In genomic region chr7:76292206-76292573, GRCh38 we compare ENCODE assay signal across 8 cellular contexts. TPM values are rescaled to one million over a fixed set of nuclear protein-coding genes. Genes with fewer than 3 reads are reported as not detected.
DNase-seq lines count a peak whose midpoint lies in the region; ATAC-seq and TF ChIP-seq lines count a peak whose summit lies in the region.

No MANE protein-coding gene starts in this region.

- H3K4me3 ChIP-seq in ascending aorta: peak overlapping the region; percentile 24 to 59
- peak overlapping the region; percentile 25 to 41 (median 27) for H3K4me3 ChIP-seq in right lobe of liver
- no peak overlapping the region for H3K4me3 ChIP-seq in H7 (ENCODE audit: insufficient read depth, low read depth, low read length)

- H3K27me3 ChIP-seq in ascending aorta (no peaks in the 10 kb centered on the region), right lobe of liver (no peaks in the 10 kb centered on the region), H7 (ENCODE audit: control insufficient read depth, insufficient read depth, low read length) (no peaks in the 10 kb centered on the region)

- peak overlapping the region; percentile 93 to 99 for H3K27ac ChIP-seq in ascending aorta
- H3K27ac ChIP-seq in right lobe of liver: peak overlapping the region; percentile 91 to 96 (median 95)

- intact Hi-C loops in Right ventricle myocardium inferior (cut with DNase I) (no loop called here), cardiac septum (cut with DNase I) (no loop called here), ascending aorta (cut with DNase I) (loop anchor here (10.0 kb wide), 1 partner anchor 417 kb away; the partner anchor contains the start of gene RHBDD2), right lobe of liver (cut with DNase I) (no loop called here)

- DNase-seq in Right ventricle myocardium inferior (ENCODE audit: missing footprints): no peak
- DNase-seq in cardiac septum (ENCODE audit: low spot score): no peak
- DNase-seq in ascending aorta (ENCODE audit: low spot score in 2 of 2): no peak
- DNase-seq in right lobe of liver: no peak
- no peak for DNase-seq in H7
- DNase-seq in NCI-H226: no peak
- no peak for DNase-seq in stimulated activated CD4-positive, alpha-beta T cell treated with anti-CD3 and anti-CD28 coated beads, Interleukin-4, amount 100 ng/mL, for 24 hours
- DNase-seq in DMS153 treated with DMSO at 0.1 percent for 48 hours (lab: John Stamatoyannopoulos, UW; ENCODE audit: unreplicated experiment): no peak

- TF ChIP-seq CTCF in ascending aorta (IDR thresholded peaks at IDR 0.05) (no peak), right lobe of liver (IDR thresholded peaks at IDR 0.05) (no peak)

- no peaks in the 10 kb centered on the region for H3K9me3 ChIP-seq in ascending aorta
- no peaks in the 10 kb centered on the region for H3K9me3 ChIP-seq in right lobe of liver

- TF ChIP-seq POLR2A in right lobe of liver (IDR thresholded peaks at IDR 0.05): no peak

- 20% methylated on average over 5 of the region's 5 CpGs for WGBS in right lobe of liver (ENCODE audit: insufficient coverage, low coverage, low lambda C conversion rate, missing lambda C conversion rate)

- H3K36me3 ChIP-seq in ascending aorta (no peaks in the 10 kb centered on the region), right lobe of liver (no peaks in the 10 kb centered on the region), H7 (replicated peaks; ENCODE audit: control insufficient read depth, insufficient read depth, low read length) (no peaks in the 10 kb centered on the region)

- H3K4me1 ChIP-seq in ascending aorta: peaks cover 24 to 34% of the 10 kb centered on the region in 2 donors
- H3K4me1 ChIP-seq in right lobe of liver: peaks cover 0 to 14% (median 4%) of the 10 kb centered on the region in 4 donors

- peak; percentile 14 for ATAC-seq in Right ventricle myocardium inferior
- ATAC-seq in right lobe of liver: peak; percentile 36 to 48 (median 46)

RNA-seq across cellular contexts. Expression of gene HSPB1, which starts 10.3 kb away (rescaled TPM):
- total RNA-seq in Right ventricle myocardium inferior (3,139 TPM), cardiac septum (2,571 TPM), ascending aorta (3,584 TPM), right lobe of liver (100 to 1,000 TPM in 5 of 6 experiments, 10 to 100 TPM in 1; 64.4 to 275 (median 234) TPM)
- total RNA-seq in H7 (2014; rRNA removed; shearing (Covaris generic)): 62.3 and 80.7 TPM in 2 replicates
